Comparison of ENCODE assay signal across 27 cellular contexts in genomic region chr6:106619223-106619622, GRCh38.
"Had no signal": no experiment of that assay in that cellular context is flagged by ENCODE, and none has a peak within 500 bp of the region (broad histone marks: within the 10 kb centered on the region; RNA-seq: fewer than 3 reads in every experiment).

No MANE protein-coding gene starts in this region.

- H3K27me3 ChIP-seq: body of pancreas, esophagus muscularis mucosa, heart right ventricle, right atrium auricular region, spleen, tibial nerve had no signal

- H3K4me1 ChIP-seq: body of pancreas, esophagus muscularis mucosa, heart right ventricle, right atrium auricular region, tibial nerve had no signal

- H3K9me3 ChIP-seq: body of pancreas, esophagus muscularis mucosa, heart right ventricle, mucosa of descending colon, right atrium auricular region, spleen, tibial nerve had no signal

- H3K36me3 ChIP-seq: right atrium auricular region had no signal

- H3K4me3 Mint-ChIP-seq: activated CD4-positive, alpha-beta T cell treated with anti-CD3 and anti-CD28 coated beads for 36 hours; activated T-cell treated with anti-CD3 and anti-CD28 coated beads, Interleukin-2, amount 50 U/mL, for 24 hours; activated T-helper 17 cell treated with anti-CD3 and anti-CD28 coated beads, Interleukin-2, amount 50 U/mL, for 72 hours; natural killer cell treated with Interleukin-12 subunit alpha and Interleukin-12 subunit beta and Interleukin-15 and Interleukin-18, amount 100 ng/mL, for 72 hours; T-helper 1 cell treated with Interleukin-12 subunit alpha and Interleukin-12 subunit beta and Interleukin-4 antibody, amounts not matched to agents 30 μg/mL and 1 μg/mL, for 36 hours had no signal

- H3K27ac ChIP-seq: body of pancreas, esophagus muscularis mucosa, heart right ventricle, right atrium auricular region, spleen, tibial nerve had no signal

- H3K9me3 Mint-ChIP-seq: activated naive CD4-positive, alpha-beta T cell treated with anti-CD3 and anti-CD28 coated beads, Interleukin-2, amount 50 U/mL, for 72 hours; activated T-cell treated with anti-CD3 and anti-CD28 coated beads, Interleukin-2, amount 50 U/mL, for 24 hours; activated T-helper 17 cell treated with anti-CD3 and anti-CD28 coated beads, Interleukin-2, amount 50 U/mL, for 72 hours; natural killer cell treated with Interleukin-12 subunit alpha and Interleukin-12 subunit beta and Interleukin-15 and Interleukin-18, amount 100 ng/mL, for 72 hours; T-helper 1 cell treated with Interleukin-12 subunit alpha and Interleukin-12 subunit beta and Interleukin-4 antibody, amounts not matched to agents 30 μg/mL and 1 μg/mL, for 36 hours had no signal

- H3K27me3 Mint-ChIP-seq: activated CD4-positive, alpha-beta T cell treated with anti-CD3 and anti-CD28 coated beads for 36 hours; activated T-cell treated with anti-CD3 and anti-CD28 coated beads, Interleukin-2, amount 50 U/mL, for 24 hours; activated T-helper 17 cell treated with anti-CD3 and anti-CD28 coated beads, Interleukin-2, amount 50 U/mL, for 72 hours; natural killer cell treated with Interleukin-12 subunit alpha and Interleukin-12 subunit beta and Interleukin-15 and Interleukin-18, amount 100 ng/mL, for 72 hours had no signal

- H3K27ac Mint-ChIP-seq: activated CD4-positive, alpha-beta T cell treated with anti-CD3 and anti-CD28 coated beads for 36 hours; activated naive CD4-positive, alpha-beta T cell treated with anti-CD3 and anti-CD28 coated beads, Interleukin-2, amount 50 U/mL, for 72 hours; activated T-cell treated with anti-CD3 and anti-CD28 coated beads, Interleukin-2, amount 50 U/mL, for 24 hours; activated T-helper 17 cell treated with anti-CD3 and anti-CD28 coated beads, Interleukin-2, amount 50 U/mL, for 72 hours; natural killer cell treated with Interleukin-12 subunit alpha and Interleukin-12 subunit beta and Interleukin-15 and Interleukin-18, amount 100 ng/mL, for 72 hours; T-helper 1 cell treated with Interleukin-12 subunit alpha and Interleukin-12 subunit beta and Interleukin-4 antibody, amounts not matched to agents 30 μg/mL and 1 μg/mL, for 36 hours had no signal

- ATAC-seq: activated CD4-positive, alpha-beta T cell treated with anti-CD3 and anti-CD28 coated beads for 36 hours; activated naive CD4-positive, alpha-beta T cell treated with anti-CD3 and anti-CD28 coated beads, Interleukin-2, amount 50 U/mL, for 72 hours; activated T-helper 17 cell treated with anti-CD3 and anti-CD28 coated beads, Interleukin-2, amount 50 U/mL, for 72 hours; body of pancreas; heart right ventricle; left lobe of liver; mucosa of descending colon; natural killer cell treated with Interleukin-12 subunit alpha and Interleukin-12 subunit beta and Interleukin-15 and Interleukin-18, amount 100 ng/mL, for 72 hours had no signal

- H3K4me3 ChIP-seq: body of pancreas, esophagus muscularis mucosa, heart right ventricle, lung, mucosa of descending colon, right atrium auricular region, spleen, tibial nerve had no signal

- FAIRE-seq: colon had no signal

- DNase-seq: activated CD4-positive, alpha-beta T cell treated with anti-CD3 and anti-CD28 coated beads for 36 hours; activated CD4-positive, alpha-beta T cell treated with anti-CD3 and anti-CD28 coated beads, Interleukin-2, amount 50 U/mL, for 48 hours; activated CD4-positive, CD25-positive, alpha-beta regulatory T cell; activated CD8-positive, alpha-beta memory T cell treated with anti-CD3 and anti-CD28 coated beads for 24 hours; activated CD8-positive, alpha-beta memory T cell treated with anti-CD3 and anti-CD28 coated beads, Interleukin-2, amount 50 U/mL, for 4 hours; activated T-cell treated with anti-CD3 and anti-CD28 coated beads, Interleukin-2, amount 50 U/mL, for 24 hours; anterior cingulate cortex; body of pancreas; dermis blood vessel endothelial cell; effector CD4-positive, alpha-beta T cell; foreskin melanocyte; heart right ventricle; kidney glomerular epithelial cell; mucosa of descending colon; spleen; stimulated activated naive CD4-positive, alpha-beta T cell treated with Interleukin-2 at 50 U/mL for 16 hours; SW 1271 had no signal
